ENCODE assay signal across 2 cellular contexts in the genomic region with DNA sequence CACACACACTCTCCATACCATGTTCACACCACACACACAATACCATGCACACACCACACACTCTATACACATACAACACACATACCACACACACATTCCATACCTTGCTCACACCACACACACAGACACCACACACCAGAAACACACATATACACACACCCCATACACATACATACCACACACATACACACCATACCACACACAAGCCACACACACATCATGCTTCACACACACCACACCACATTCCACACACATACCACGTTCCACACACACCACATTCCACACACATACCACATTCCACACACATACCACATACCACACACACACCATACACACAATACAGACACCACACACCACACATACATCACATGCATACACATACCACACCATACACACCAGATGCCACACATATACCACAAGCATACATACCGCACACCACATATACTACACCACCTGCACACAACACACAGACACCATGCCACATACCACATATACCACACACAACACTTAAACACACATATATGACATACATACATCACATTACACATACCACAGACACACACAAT.
TF ChIP-seq lines count a peak whose summit lies in the region.

No MANE protein-coding gene starts in this region.

TF ChIP-seq in HepG2, 621 proteins besides CTCF, POLR2A, EP300 and RAD21:
- 0 out of 2 replicates have a peak, but pooled peaks have one; percentile 5 for TF ChIP-seq PLRG1 (conservative IDR thresholded peaks at IDR 0.05)
- TF ChIP-seq, protein P1, sequence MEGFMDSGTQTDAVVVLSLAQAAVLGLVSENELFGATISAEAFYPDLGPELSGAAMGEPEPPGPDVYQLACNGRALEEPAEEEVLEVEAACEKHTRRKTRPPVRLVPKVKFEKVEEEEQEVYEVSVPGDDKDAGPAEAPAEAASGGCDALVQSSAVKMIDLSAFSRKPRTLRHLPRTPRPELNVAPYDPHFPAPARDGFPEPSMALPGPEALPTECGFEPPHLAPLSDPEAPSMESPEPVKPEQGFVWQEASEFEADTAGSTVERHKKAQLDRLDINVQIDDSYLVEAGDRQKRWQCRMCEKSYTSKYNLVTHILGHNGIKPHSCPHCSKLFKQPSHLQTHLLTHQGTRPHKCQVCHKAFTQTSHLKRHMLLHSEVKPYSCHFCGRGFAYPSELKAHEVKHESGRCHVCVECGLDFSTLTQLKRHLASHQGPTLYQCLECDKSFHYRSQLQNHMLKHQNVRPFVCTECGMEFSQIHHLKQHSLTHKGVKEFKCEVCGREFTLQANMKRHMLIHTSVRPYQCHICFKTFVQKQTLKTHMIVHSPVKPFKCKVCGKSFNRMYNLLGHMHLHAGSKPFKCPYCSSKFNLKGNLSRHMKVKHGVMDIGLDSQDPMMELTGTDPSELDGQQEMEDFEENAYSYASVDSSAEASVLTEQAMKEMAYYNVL (CRISPR knock-in tag; IDR thresholded peaks at IDR 0.05; ENCODE audit: borderline replicate concordance), result no peak
- TF ChIP-seq, protein P2, sequence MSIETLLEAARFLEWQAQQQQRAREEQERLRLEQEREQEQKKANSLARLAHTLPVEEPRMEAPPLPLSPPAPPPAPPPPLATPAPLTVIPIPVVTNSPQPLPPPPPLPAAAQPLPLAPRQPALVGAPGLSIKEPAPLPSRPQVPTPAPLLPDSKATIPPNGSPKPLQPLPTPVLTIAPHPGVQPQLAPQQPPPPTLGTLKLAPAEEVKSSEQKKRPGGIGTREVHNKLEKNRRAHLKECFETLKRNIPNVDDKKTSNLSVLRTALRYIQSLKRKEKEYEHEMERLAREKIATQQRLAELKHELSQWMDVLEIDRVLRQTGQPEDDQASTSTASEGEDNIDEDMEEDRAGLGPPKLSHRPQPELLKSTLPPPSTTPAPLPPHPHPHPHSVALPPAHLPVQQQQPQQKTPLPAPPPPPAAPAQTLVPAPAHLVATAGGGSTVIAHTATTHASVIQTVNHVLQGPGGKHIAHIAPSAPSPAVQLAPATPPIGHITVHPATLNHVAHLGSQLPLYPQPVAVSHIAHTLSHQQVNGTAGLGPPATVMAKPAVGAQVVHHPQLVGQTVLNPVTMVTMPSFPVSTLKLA (IDR thresholded peaks at IDR 0.05), result 0 out of 2 replicates have a peak, but pooled peaks have one; percentile 2
- TF ChIP-seq PHB2 (IDR thresholded peaks at IDR 0.05; ENCODE audit: partially characterized antibody), result peak; percentile 72
- peak; percentile 71; the same call in 1 of the 2 replicates for TF ChIP-seq ZNF207 (IDR thresholded peaks at IDR 0.05; ENCODE audit: borderline replicate concordance)
- peak; percentile 51; the same call in 1 of the 2 replicates for TF ChIP-seq LCORL (IDR thresholded peaks at IDR 0.05)
- TF ChIP-seq LCORL (CRISPR knock-in tag; IDR thresholded peaks at IDR 0.05), result no peak
- TF ChIP-seq RXRA (CRISPR knock-in tag; IDR thresholded peaks at IDR 0.05), result no peak

TF ChIP-seq in K562, 482 proteins besides CTCF, POLR2A, EP300 and RAD21:
- TF ChIP-seq, protein P3, sequence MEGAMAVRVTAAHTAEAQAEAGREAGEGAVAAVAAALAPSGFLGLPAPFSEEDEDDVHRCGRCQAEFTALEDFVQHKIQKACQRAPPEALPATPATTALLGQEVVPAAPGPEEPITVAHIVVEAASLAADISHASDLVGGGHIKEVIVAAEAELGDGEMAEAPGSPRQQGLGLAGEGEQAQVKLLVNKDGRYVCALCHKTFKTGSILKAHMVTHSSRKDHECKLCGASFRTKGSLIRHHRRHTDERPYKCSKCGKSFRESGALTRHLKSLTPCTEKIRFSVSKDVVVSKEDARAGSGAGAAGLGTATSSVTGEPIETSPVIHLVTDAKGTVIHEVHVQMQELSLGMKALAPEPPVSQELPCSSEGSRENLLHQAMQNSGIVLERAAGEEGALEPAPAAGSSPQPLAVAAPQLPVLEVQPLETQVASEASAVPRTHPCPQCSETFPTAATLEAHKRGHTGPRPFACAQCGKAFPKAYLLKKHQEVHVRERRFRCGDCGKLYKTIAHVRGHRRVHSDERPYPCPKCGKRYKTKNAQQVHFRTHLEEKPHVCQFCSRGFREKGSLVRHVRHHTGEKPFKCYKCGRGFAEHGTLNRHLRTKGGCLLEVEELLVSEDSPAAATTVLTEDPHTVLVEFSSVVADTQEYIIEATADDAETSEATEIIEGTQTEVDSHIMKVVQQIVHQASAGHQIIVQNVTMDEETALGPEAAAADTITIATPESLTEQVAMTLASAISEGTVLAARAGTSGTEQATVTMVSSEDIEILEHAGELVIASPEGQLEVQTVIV (CRISPR knock-in tag; IDR thresholded peaks at IDR 0.05; ENCODE audit: borderline replicate concordance), result no peak
